In genomic region chr2:34004936-34005335, GRCh38 we compare ENCODE assay signal across 20 cellular contexts.
"Had no signal": no experiment of that assay in that cellular context is flagged by ENCODE, and none has a peak within 500 bp of the region (broad histone marks: within the 10 kb centered on the region; RNA-seq: fewer than 3 reads in every experiment).

No MANE protein-coding gene starts in this region.

- ATAC-seq: gastrocnemius medialis, left lobe of liver, natural killer cell had no signal

- H3K4me3 ChIP-seq: gastrocnemius medialis, stomach, thyroid gland, uterus had no signal

- H3K36me3 ChIP-seq: gastrocnemius medialis, stomach, thyroid gland, uterus had no signal

- H3K27ac ChIP-seq: gastrocnemius medialis, stomach, thyroid gland, uterus had no signal

- H3K4me1 ChIP-seq: gastrocnemius medialis, stomach, thyroid gland, uterus had no signal

- DNase-seq: activated CD4-positive, alpha-beta T cell treated with anti-CD3 and anti-CD28 coated beads, Interleukin-2, amount 10 ng/mL, durations not matched to agents 24 days and 14 days; activated CD4-positive, CD25-positive, alpha-beta regulatory T cell; activated CD8-positive, alpha-beta memory T cell treated with anti-CD3 and anti-CD28 coated beads, Interleukin-2, amount 50 U/mL, for 48 hours; activated gamma-delta T cell treated with Interleukin-2 at 50 U/mL for 16 hours; amniotic stem cell; cerebellar nuclear complex; endodermal cell; gastrocnemius medialis; islet precursor cell; natural killer cell; occipital lobe; stimulated activated CD4-positive, alpha-beta T cell treated with anti-CD3 and anti-CD28 coated beads, Interleukin-2, amount 100 ng/mL, for 24 hours; stomach; SW 1271; thyroid gland; uterus had no signal

- H3K4me1 Mint-ChIP-seq: activated CD4-positive, alpha-beta T cell treated with anti-CD3 and anti-CD28 coated beads, Interleukin-2, amount 10 ng/mL, durations not matched to agents 24 days and 14 days; endodermal cell; natural killer cell had no signal

- H3K27me3 Mint-ChIP-seq: activated CD4-positive, alpha-beta T cell treated with anti-CD3 and anti-CD28 coated beads, Interleukin-2, amount 10 ng/mL, durations not matched to agents 24 days and 14 days; dendritic cell treated with granulocyte-macrophage colony-stimulating factor and Interleukin-4, amounts not matched to agents 40 ng/mL and 50 ng/mL, for 4 days had no signal

- H3K9me3 ChIP-seq: gastrocnemius medialis, stomach, thyroid gland, uterus had no signal

- H3K36me3 Mint-ChIP-seq: activated naive CD8-positive, alpha-beta T cell; natural killer cell had no signal

- H3K4me3 Mint-ChIP-seq: activated CD4-positive, alpha-beta T cell treated with anti-CD3 and anti-CD28 coated beads, Interleukin-2, amount 10 ng/mL, durations not matched to agents 24 days and 14 days; activated naive CD8-positive, alpha-beta T cell; dendritic cell treated with granulocyte-macrophage colony-stimulating factor and Interleukin-4, amounts not matched to agents 40 ng/mL and 50 ng/mL, for 4 days; endodermal cell; natural killer cell; T-helper 2 cell treated with Interferon-gamma antibody and Interleukin-4, amounts not matched to agents 5 μg/mL and 100 μg/mL, for 36 hours had no signal

- H3K27ac Mint-ChIP-seq: activated CD4-positive, alpha-beta T cell treated with anti-CD3 and anti-CD28 coated beads, Interleukin-2, amount 10 ng/mL, durations not matched to agents 24 days and 14 days; activated naive CD8-positive, alpha-beta T cell; dendritic cell treated with granulocyte-macrophage colony-stimulating factor and Interleukin-4, amounts not matched to agents 40 ng/mL and 50 ng/mL, for 4 days; endodermal cell; natural killer cell; T-helper 2 cell treated with Interferon-gamma antibody and Interleukin-4, amounts not matched to agents 5 μg/mL and 100 μg/mL, for 36 hours had no signal

- H3K9me3 Mint-ChIP-seq: activated CD4-positive, alpha-beta T cell treated with anti-CD3 and anti-CD28 coated beads, Interleukin-2, amount 10 ng/mL, durations not matched to agents 24 days and 14 days; dendritic cell treated with granulocyte-macrophage colony-stimulating factor and Interleukin-4, amounts not matched to agents 40 ng/mL and 50 ng/mL, for 4 days; endodermal cell had no signal

- H3K27me3 ChIP-seq: gastrocnemius medialis, stomach, thyroid gland, uterus had no signal
